In the genomic region with DNA sequence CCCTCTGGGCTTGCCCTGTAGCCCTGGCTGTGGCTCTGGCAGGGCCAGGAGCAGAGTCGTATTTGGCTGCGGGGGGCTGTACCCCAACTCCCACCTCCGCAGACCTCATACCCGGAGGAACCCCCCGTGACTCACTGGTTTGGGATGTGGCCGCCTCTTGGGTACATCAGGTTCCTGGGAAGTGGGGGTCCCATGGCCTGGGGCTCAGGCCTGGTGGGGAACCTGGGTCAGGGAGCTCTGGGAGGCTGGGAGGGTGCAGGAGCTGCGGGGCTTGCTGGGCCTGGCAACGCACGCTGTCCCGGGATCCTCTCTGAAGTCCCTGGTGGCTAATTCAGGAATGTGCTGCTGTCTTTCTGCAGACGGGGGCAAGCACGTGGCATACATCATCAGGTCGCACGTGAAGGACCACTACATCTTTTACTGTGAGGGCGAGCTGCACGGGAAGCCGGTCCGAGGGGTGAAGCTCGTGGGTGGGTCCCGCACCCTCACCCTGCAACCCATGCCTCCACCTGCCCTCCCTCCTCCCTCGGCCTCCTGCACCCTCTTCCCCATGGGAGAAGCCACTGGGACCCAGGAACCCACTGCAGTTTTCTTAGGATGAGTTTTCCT, we compare ENCODE assay signal across 24 cellular contexts. TPM values are rescaled to one million over a fixed set of nuclear protein-coding genes. Genes with fewer than 3 reads are reported as not detected.
DNase-seq lines count a peak whose midpoint lies in the region; TF ChIP-seq lines count a peak whose summit lies in the region.
"Had no signal": no experiment of that assay in that cellular context is flagged by ENCODE, and none has a peak within 500 bp of the region (broad histone marks: within the 10 kb centered on the region; RNA-seq: fewer than 3 reads in every experiment).

No MANE protein-coding gene starts in this region.

- H3K4me3 Mint-ChIP-seq in activated CD4-positive, alpha-beta memory T cell treated with anti-CD3 and anti-CD28 coated beads for 36 hours = no peak overlapping the region
- no peak overlapping the region for H3K4me3 Mint-ChIP-seq in activated CD4-positive, alpha-beta memory T cell treated with anti-CD3 and anti-CD28 coated beads, Interleukin-2, amount 10 ng/mL, durations not matched to agents 7 days and 5 days
- H3K4me3 Mint-ChIP-seq: activated naive CD8-positive, alpha-beta T cell treated with anti-CD3 and anti-CD28 coated beads, Interleukin-2, amount 50 U/mL, for 24 hours; activated T-helper 17 cell treated with anti-CD3 and anti-CD28 coated beads, Interleukin-2, amount 50 U/mL, for 72 hours; CD8-positive, alpha-beta memory T cell had no signal

- H3K36me3 ChIP-seq in stomach = no peaks in the 10 kb centered on the region
- H3K36me3 ChIP-seq: transverse colon had no signal

- WGBS in stomach, 5 donors = 68 to 78% (median 73%) methylated on average over 14 to 21 of the region's 21 CpGs

- H3K27ac ChIP-seq in stomach = no peak overlapping the region
- H3K27ac ChIP-seq: dorsolateral prefrontal cortex, transverse colon had no signal

- no peak for TF ChIP-seq CTCF in stomach (IDR thresholded peaks at IDR 0.05)

- no peaks in the 10 kb centered on the region for H3K4me1 Mint-ChIP-seq in activated CD4-positive, alpha-beta memory T cell treated with anti-CD3 and anti-CD28 coated beads for 36 hours (ENCODE audit: low read depth)
- peaks cover 2% of the 10 kb centered on the region for H3K4me1 Mint-ChIP-seq in activated CD4-positive, alpha-beta memory T cell treated with anti-CD3 and anti-CD28 coated beads, Interleukin-2, amount 10 ng/mL, durations not matched to agents 7 days and 5 days
- H3K4me1 Mint-ChIP-seq: activated naive CD8-positive, alpha-beta T cell treated with anti-CD3 and anti-CD28 coated beads, Interleukin-2, amount 50 U/mL, for 24 hours; activated T-helper 17 cell treated with anti-CD3 and anti-CD28 coated beads, Interleukin-2, amount 50 U/mL, for 72 hours; CD8-positive, alpha-beta memory T cell had no signal

- H3K36me3 Mint-ChIP-seq in activated CD4-positive, alpha-beta memory T cell treated with anti-CD3 and anti-CD28 coated beads for 36 hours = no peaks in the 10 kb centered on the region
- no peaks in the 10 kb centered on the region for H3K36me3 Mint-ChIP-seq in activated CD4-positive, alpha-beta memory T cell treated with anti-CD3 and anti-CD28 coated beads, Interleukin-2, amount 10 ng/mL, durations not matched to agents 7 days and 5 days (ENCODE audit: low read depth)
- H3K36me3 Mint-ChIP-seq: CD8-positive, alpha-beta memory T cell had no signal

- TF ChIP-seq EP300 in stomach (IDR thresholded peaks at IDR 0.05) = no peak

- intact Hi-C loops in activated CD4-positive, alpha-beta memory T cell treated with anti-CD3 and anti-CD28 coated beads for 36 hours (cut with micrococcal nuclease) = no loop called here
- intact Hi-C loops in stomach (cut with DNase I; ENCODE audit: low total_unique reads) = no loop called here

- CTCF ChIA-PET in activated CD4-positive, alpha-beta memory T cell treated with anti-CD3 and anti-CD28 coated beads for 36 hours (lab: Charles Lee) = no interaction called here
- CTCF ChIA-PET in activated CD4-positive, alpha-beta memory T cell treated with anti-CD3 and anti-CD28 coated beads, Interleukin-2, amount 10 ng/mL, durations not matched to agents 7 days and 5 days (lab: Charles Lee) = no interaction called here

- no peak overlapping the region for H3K27ac Mint-ChIP-seq in activated CD4-positive, alpha-beta memory T cell treated with anti-CD3 and anti-CD28 coated beads for 36 hours
- no peak overlapping the region for H3K27ac Mint-ChIP-seq in activated CD4-positive, alpha-beta memory T cell treated with anti-CD3 and anti-CD28 coated beads, Interleukin-2, amount 10 ng/mL, durations not matched to agents 7 days and 5 days
- H3K27ac Mint-ChIP-seq: activated naive CD8-positive, alpha-beta T cell treated with anti-CD3 and anti-CD28 coated beads, Interleukin-2, amount 50 U/mL, for 24 hours; activated T-helper 17 cell treated with anti-CD3 and anti-CD28 coated beads, Interleukin-2, amount 50 U/mL, for 72 hours; CD8-positive, alpha-beta memory T cell had no signal

- no peaks in the 10 kb centered on the region for H3K27me3 Mint-ChIP-seq in activated CD4-positive, alpha-beta memory T cell treated with anti-CD3 and anti-CD28 coated beads for 36 hours
- H3K27me3 Mint-ChIP-seq in activated CD4-positive, alpha-beta memory T cell treated with anti-CD3 and anti-CD28 coated beads, Interleukin-2, amount 10 ng/mL, durations not matched to agents 7 days and 5 days = peaks cover 14% of the 10 kb centered on the region

- POLR2A ChIA-PET in activated CD4-positive, alpha-beta memory T cell treated with anti-CD3 and anti-CD28 coated beads for 36 hours (lab: Charles Lee) = no interaction called here
- POLR2A ChIA-PET in activated CD4-positive, alpha-beta memory T cell treated with anti-CD3 and anti-CD28 coated beads, Interleukin-2, amount 10 ng/mL, durations not matched to agents 7 days and 5 days (lab: Charles Lee) = no interaction called here

- no peaks in the 10 kb centered on the region for H3K9me3 Mint-ChIP-seq in activated CD4-positive, alpha-beta memory T cell treated with anti-CD3 and anti-CD28 coated beads for 36 hours
- H3K9me3 Mint-ChIP-seq in activated CD4-positive, alpha-beta memory T cell treated with anti-CD3 and anti-CD28 coated beads, Interleukin-2, amount 10 ng/mL, durations not matched to agents 7 days and 5 days = no peaks in the 10 kb centered on the region
- H3K9me3 Mint-ChIP-seq: activated naive CD8-positive, alpha-beta T cell treated with anti-CD3 and anti-CD28 coated beads, Interleukin-2, amount 50 U/mL, for 24 hours; activated T-helper 17 cell treated with anti-CD3 and anti-CD28 coated beads, Interleukin-2, amount 50 U/mL, for 72 hours; CD8-positive, alpha-beta memory T cell had no signal

- peak; percentile 5 for DNase-seq in activated CD4-positive, alpha-beta memory T cell treated with anti-CD3 and anti-CD28 coated beads for 36 hours
- DNase-seq in activated CD4-positive, alpha-beta memory T cell treated with anti-CD3 and anti-CD28 coated beads, Interleukin-2, amount 10 ng/mL, durations not matched to agents 7 days and 5 days = no peak
- DNase-seq in activated CD8-positive, alpha-beta memory T cell treated with anti-CD3 and anti-CD28 coated beads, Interleukin-2, amount 50 U/mL, for 48 hours = peak; percentile 30
- peak; percentile 79 for DNase-seq in mesenteric fat pad (ENCODE audit: low spot score)
- DNase-seq in stomach = peak; percentile 13
- DNase-seq in CD1c-positive myeloid dendritic cell (ENCODE audit: extremely low spot score) = no peak
- no peak for DNase-seq in NCI-H510A (lab: John Stamatoyannopoulos, UW)
- DNase-seq in NCI-H526 (lab: John Stamatoyannopoulos, UW) = no peak
- DNase-seq: activated naive CD8-positive, alpha-beta T cell treated with anti-CD3 and anti-CD28 coated beads, Interleukin-2, amount 50 U/mL, for 24 hours; CD8-positive, alpha-beta memory T cell; DMS79; glutamatergic neuron; NCI-H1048; NCI-H187; nucleus accumbens; retina; RPMI8226; transverse colon had no signal

- no peak overlapping the region for H3K4me3 ChIP-seq in stomach
- H3K4me3 ChIP-seq: dorsolateral prefrontal cortex, transverse colon had no signal

- TF ChIP-seq POLR2A in stomach (IDR thresholded peaks at IDR 0.05) = no peak

- H3K4me1 ChIP-seq in stomach = no peaks in the 10 kb centered on the region
- H3K4me1 ChIP-seq: transverse colon had no signal

- H3K9me3 ChIP-seq in stomach = no peaks in the 10 kb centered on the region
- H3K9me3 ChIP-seq: transverse colon had no signal

- H3K27me3 ChIP-seq in stomach = peaks cover 0 to 68% (median 16%) of the 10 kb centered on the region in 3 donors

RNA-seq across cellular contexts. Expression of gene LCN1, which starts 2.4 kb away (rescaled TPM):
- total RNA-seq in activated CD4-positive, alpha-beta memory T cell treated with anti-CD3 and anti-CD28 coated beads for 36 hours = not detected
- not detected for total RNA-seq in activated CD4-positive, alpha-beta memory T cell treated with anti-CD3 and anti-CD28 coated beads, Interleukin-2, amount 10 ng/mL, durations not matched to agents 7 days and 5 days
- total RNA-seq in mesenteric fat pad (2.3 TPM), stomach (not detected)
- not detected for polyA plus RNA-seq in stomach
- total RNA-seq: activated T-helper 17 cell treated with anti-CD3 and anti-CD28 coated beads, Interleukin-2, amount 50 U/mL, for 72 hours; CD8-positive, alpha-beta memory T cell; kidney epithelial cell; myocyte; T-helper 1 cell treated with Interleukin-12 subunit alpha and Interleukin-12 subunit beta and Interleukin-4 antibody, amounts not matched to agents 30 ng/mL and 1 ng/mL, for 36 hours; transverse colon had no signal
- polyA plus RNA-seq: CD8-positive, alpha-beta memory T cell had no signal

RNA-seq across cellular contexts. Expression of gene OBP2A, which starts 22.3 kb away (rescaled TPM):
- not detected for total RNA-seq in activated CD4-positive, alpha-beta memory T cell treated with anti-CD3 and anti-CD28 coated beads for 36 hours
- total RNA-seq in activated CD4-positive, alpha-beta memory T cell treated with anti-CD3 and anti-CD28 coated beads, Interleukin-2, amount 10 ng/mL, durations not matched to agents 7 days and 5 days = not detected
- total RNA-seq in mesenteric fat pad (not detected), stomach (not detected)
- polyA plus RNA-seq in stomach = not detected
- total RNA-seq: A172; activated T-helper 17 cell treated with anti-CD3 and anti-CD28 coated beads, Interleukin-2, amount 50 U/mL, for 72 hours; CD8-positive, alpha-beta memory T cell; kidney epithelial cell; myocyte; T-helper 1 cell treated with Interleukin-12 subunit alpha and Interleukin-12 subunit beta and Interleukin-4 antibody, amounts not matched to agents 30 ng/mL and 1 ng/mL, for 36 hours; transverse colon had no signal
- polyA plus RNA-seq: CD8-positive, alpha-beta memory T cell had no signal

RNA-seq across cellular contexts. Expression of gene MRPS2, which starts 23.1 kb away (rescaled TPM):
- 10 to 100 TPM; 42.2 to 42.7 TPM for total RNA-seq in activated CD4-positive, alpha-beta memory T cell treated with anti-CD3 and anti-CD28 coated beads for 36 hours
- 10 to 100 TPM; 33.8 to 37.5 TPM for total RNA-seq in activated CD4-positive, alpha-beta memory T cell treated with anti-CD3 and anti-CD28 coated beads, Interleukin-2, amount 10 ng/mL, durations not matched to agents 7 days and 5 days
- 25.9 TPM for total RNA-seq in mesenteric fat pad
- total RNA-seq in stomach = 10 to 100 TPM in 3 of 5 donors, 1 to 10 TPM in 2; 1.8 to 46.3 (median 36.2) TPM
- polyA plus RNA-seq in stomach = 10 to 100 TPM; 35.7 to 54.7 (median 44.0) TPM

RNA-seq across cellular contexts. Expression of gene PAEP, which starts 37.9 kb away (rescaled TPM):
- total RNA-seq in activated CD4-positive, alpha-beta memory T cell treated with anti-CD3 and anti-CD28 coated beads for 36 hours = not detected
- not detected for total RNA-seq in activated CD4-positive, alpha-beta memory T cell treated with anti-CD3 and anti-CD28 coated beads, Interleukin-2, amount 10 ng/mL, durations not matched to agents 7 days and 5 days
- total RNA-seq in mesenteric fat pad = not detected
- not detected for total RNA-seq in stomach
- polyA plus RNA-seq in stomach = not detected
- total RNA-seq: A172; activated T-helper 17 cell treated with anti-CD3 and anti-CD28 coated beads, Interleukin-2, amount 50 U/mL, for 72 hours; CD8-positive, alpha-beta memory T cell; dorsolateral prefrontal cortex; kidney epithelial cell; myocyte; T-helper 1 cell treated with Interleukin-12 subunit alpha and Interleukin-12 subunit beta and Interleukin-4 antibody, amounts not matched to agents 30 ng/mL and 1 ng/mL, for 36 hours; transverse colon had no signal
- polyA plus RNA-seq: CD8-positive, alpha-beta memory T cell had no signal

RNA-seq across cellular contexts. Expression of gene PPP1R26, which starts 44.0 kb away (rescaled TPM):
- 1 to 10 TPM; 3.5 to 4.9 TPM for total RNA-seq in activated CD4-positive, alpha-beta memory T cell treated with anti-CD3 and anti-CD28 coated beads for 36 hours
- total RNA-seq in activated CD4-positive, alpha-beta memory T cell treated with anti-CD3 and anti-CD28 coated beads, Interleukin-2, amount 10 ng/mL, durations not matched to agents 7 days and 5 days = 1 to 10 TPM; 2.9 to 4.7 TPM
- total RNA-seq in mesenteric fat pad = 10.6 TPM
- 10 to 100 TPM; 11.6 to 22.8 (median 15.4) TPM for total RNA-seq in stomach
- 1 to 10 TPM; 5.3 to 7.4 (median 6.8) TPM for polyA plus RNA-seq in stomach

Comparison
In these comparisons a context has a peak if more than half of its experiments do, and no peak if none do; other contexts are left out.
1. DNase-seq: peak in activated CD4-positive, alpha-beta memory T cell treated with anti-CD3 and anti-CD28 coated beads for 36 hours (single experiment), activated CD8-positive, alpha-beta memory T cell treated with anti-CD3 and anti-CD28 coated beads, Interleukin-2, amount 50 U/mL, for 48 hours (single experiment), mesenteric fat pad (single experiment) and stomach (single experiment); none in activated CD4-positive, alpha-beta memory T cell treated with anti-CD3 and anti-CD28 coated beads, Interleukin-2, amount 10 ng/mL, durations not matched to agents 7 days and 5 days (single experiment), CD1c-positive myeloid dendritic cell (single experiment), NCI-H510A (single experiment) and NCI-H526 (0 of 2).